Comparison of ENCODE assay signal across 17 cellular contexts in the genomic region with DNA sequence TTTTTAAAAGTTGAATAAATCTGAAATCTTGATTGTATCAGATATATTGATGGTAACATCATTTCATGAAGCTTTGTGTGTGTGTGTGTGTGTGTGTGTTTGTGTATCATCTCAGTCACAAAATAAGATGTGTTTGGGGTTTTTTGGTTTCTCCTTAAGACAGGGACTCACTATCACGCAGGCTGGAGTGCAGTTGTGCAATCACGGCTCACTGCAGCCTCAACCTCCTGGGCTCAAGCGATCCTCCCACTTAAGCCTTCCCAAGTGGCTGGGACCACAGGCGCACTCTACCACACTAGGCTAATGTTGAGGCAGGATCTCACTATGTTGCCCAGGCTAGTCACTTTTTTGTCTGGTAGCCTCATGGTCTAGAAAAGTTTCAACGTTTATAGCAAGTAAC.
"Had no signal": no experiment of that assay in that cellular context is flagged by ENCODE, and none has a peak within 500 bp of the region (broad histone marks: within the 10 kb centered on the region; RNA-seq: fewer than 3 reads in every experiment).

No MANE protein-coding gene starts in this region.

- H3K36me3 ChIP-seq: esophagus squamous epithelium, gastroesophageal sphincter, prostate gland, spleen, upper lobe of right lung, vagina had no signal

- H3K4me3 ChIP-seq: esophagus squamous epithelium, gastroesophageal sphincter, prostate gland, spleen, tibial artery, upper lobe of right lung, vagina had no signal

- H3K9ac ChIP-seq: parathyroid adenoma had no signal

- DNase-seq: effector memory CD4-positive, alpha-beta T cell; esophagus squamous epithelium; kidney; left cardiac atrium; spleen; stimulated activated CD4-positive, alpha-beta T cell treated with anti-CD3 and anti-CD28 coated beads, Interleukin-1b, Interleukin-23, amount 100 ng/mL, for 48 hours; upper lobe of right lung had no signal

- H3K36me3 Mint-ChIP-seq: immature natural killer cell; naive thymus-derived CD4-positive, alpha-beta T cell; stimulated activated memory B cell treated with anti-CD40 and anti-IgM and Interleukin-4, amounts not matched to agents 10 μg/mL and 1 μg/mL and 100 μg/mL, for 72 hours had no signal

- H3K4me3 Mint-ChIP-seq: immature natural killer cell; naive thymus-derived CD4-positive, alpha-beta T cell; nephron progenitor cell; stimulated activated memory B cell treated with anti-CD40 and anti-IgM and Interleukin-4, amounts not matched to agents 10 μg/mL and 1 μg/mL and 100 μg/mL, for 72 hours; stimulated activated naive CD8-positive, alpha-beta T cell treated with anti-CD3 and anti-CD28 coated beads, Interleukin-15, Interleukin-2, amounts not matched to agents 100 ng/mL and 50 ng/mL, for 24 hours had no signal

- H3K4me1 Mint-ChIP-seq: stimulated activated memory B cell treated with anti-CD40 and anti-IgM and Interleukin-4, amounts not matched to agents 10 μg/mL and 1 μg/mL and 100 μg/mL, for 72 hours had no signal

- H3K9me3 ChIP-seq: esophagus squamous epithelium, gastroesophageal sphincter, prostate gland, spleen, tibial artery, upper lobe of right lung, vagina had no signal

- H3K9me3 Mint-ChIP-seq: immature natural killer cell; stimulated activated memory B cell treated with anti-CD40 and anti-IgM and Interleukin-4, amounts not matched to agents 10 μg/mL and 1 μg/mL and 100 μg/mL, for 72 hours; stimulated activated naive CD8-positive, alpha-beta T cell treated with anti-CD3 and anti-CD28 coated beads, Interleukin-15, Interleukin-2, amounts not matched to agents 100 ng/mL and 50 ng/mL, for 24 hours had no signal

- H3K79me2 ChIP-seq: parathyroid adenoma had no signal

- ATAC-seq: stimulated activated memory B cell treated with anti-CD40 and anti-IgM and Interleukin-4, amounts not matched to agents 10 μg/mL and 1 μg/mL and 100 μg/mL, for 72 hours had no signal

- H3K27me3 ChIP-seq: esophagus squamous epithelium, gastroesophageal sphincter, tibial artery, upper lobe of right lung, vagina had no signal

- H3K27ac ChIP-seq: esophagus squamous epithelium, gastroesophageal sphincter, parathyroid adenoma, prostate gland, spleen, tibial artery, upper lobe of right lung, vagina had no signal

- H3K27ac Mint-ChIP-seq: naive thymus-derived CD4-positive, alpha-beta T cell; nephron progenitor cell; stimulated activated memory B cell treated with anti-CD40 and anti-IgM and Interleukin-4, amounts not matched to agents 10 μg/mL and 1 μg/mL and 100 μg/mL, for 72 hours; stimulated activated naive CD8-positive, alpha-beta T cell treated with anti-CD3 and anti-CD28 coated beads, Interleukin-15, Interleukin-2, amounts not matched to agents 100 ng/mL and 50 ng/mL, for 24 hours had no signal

- FAIRE-seq: kidney had no signal

- H2AFZ ChIP-seq: parathyroid adenoma had no signal

- H3K4me1 ChIP-seq: gastroesophageal sphincter, parathyroid adenoma, prostate gland had no signal
